8 cellular contexts compared by ENCODE assay signal in the genomic region with DNA sequence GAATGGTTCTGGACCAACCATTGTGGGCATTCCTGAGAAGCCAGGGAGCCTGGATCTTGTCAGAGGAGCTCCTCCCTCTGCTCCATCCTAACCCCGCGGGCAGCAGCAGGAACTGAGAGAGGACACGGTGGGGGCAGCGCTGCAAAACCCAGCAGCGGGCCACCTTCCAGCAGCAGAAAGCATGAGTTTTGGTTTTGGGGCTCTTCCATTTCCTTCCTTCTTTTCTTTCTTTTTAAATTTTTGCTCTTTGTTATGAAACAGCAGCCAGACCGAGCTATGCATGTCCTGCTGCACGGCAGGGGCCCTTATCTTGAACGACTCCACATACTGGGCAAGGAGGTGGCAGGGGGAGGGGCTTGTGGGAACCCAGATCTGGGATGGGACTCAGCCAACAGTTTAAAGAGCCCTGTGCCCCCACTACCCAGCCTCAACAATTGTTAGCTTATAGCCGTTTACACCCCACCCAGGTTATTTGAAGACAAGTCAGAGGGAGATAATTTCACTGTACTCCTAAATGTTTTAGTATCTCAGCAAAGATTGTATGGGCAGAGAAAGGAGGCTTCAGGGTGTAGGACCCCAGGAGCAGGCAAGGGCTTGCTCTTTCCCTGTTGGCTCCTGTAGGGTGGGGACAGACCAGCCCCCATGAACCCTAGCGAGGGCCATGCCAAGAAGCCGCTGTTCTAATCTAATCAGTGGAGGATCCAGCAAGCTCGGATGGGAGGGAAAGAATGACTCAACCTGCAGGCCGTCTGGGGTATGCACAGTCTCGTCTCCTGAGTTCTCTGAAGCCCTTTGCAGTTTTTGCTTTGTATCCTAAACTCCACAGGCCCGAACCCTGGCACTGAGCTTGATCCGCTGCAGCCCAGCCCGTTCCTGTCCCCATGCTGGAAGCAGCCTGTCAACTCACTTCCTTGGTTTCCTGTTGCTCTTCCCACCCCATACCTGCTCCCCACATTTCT.
DNase-seq lines count a peak whose midpoint lies in the region; ATAC-seq and TF ChIP-seq lines count a peak whose summit lies in the region.

No MANE protein-coding gene starts in this region.

- H3K36me3 Mint-ChIP-seq in activated T-cell treated with anti-CD3 and anti-CD28 coated beads, Interleukin-2, amount 50 U/mL, for 72 hours (ENCODE audit: insufficient read depth in 2 of 2) = peaks cover 6 to 13% of the 10 kb centered on the region in 2 donors

- H4K20me1 ChIP-seq in MM.1S (ENCODE audit: insufficient read depth, low read length) = peaks cover 7% of the 10 kb centered on the region; the same call in 1 of the 2 replicates

- WGBS in heart right ventricle, 2 donors = 5 to 7% methylated on average over 17 of the region's 17 CpGs

- no peaks in the 10 kb centered on the region for H3K27me3 Mint-ChIP-seq in activated T-cell treated with anti-CD3 and anti-CD28 coated beads, Interleukin-2, amount 50 U/mL, for 72 hours (ENCODE audit: low read depth)

- H3K4me1 ChIP-seq in MM.1S (ENCODE audit: low read length) = peaks cover 62% of the 10 kb centered on the region
- peaks cover 69 to 100% (median 97%) of the 10 kb centered on the region in 9 donors for H3K4me1 ChIP-seq in heart right ventricle

- no peaks in the 10 kb centered on the region for H3K9me2 ChIP-seq in MM.1S (replicated peaks; ENCODE audit: insufficient read depth, low read length)

- no peak overlapping the region for H2AFZ ChIP-seq in MM.1S (ENCODE audit: low read length)

- H3K4me3 ChIP-seq in MM.1S (ENCODE audit: low read length) (peak overlapping the region; percentile 23), heart right ventricle (peak overlapping the region in 7 of 10 donors; percentile 3 to 38 (median 26))

- H3K27me3 ChIP-seq in MM.1S (replicated peaks; ENCODE audit: insufficient read depth, low read length) (no peaks in the 10 kb centered on the region), heart right ventricle (no peaks in the 10 kb centered on the region)

- ATAC-seq in activated T-cell treated with anti-CD3 and anti-CD28 coated beads, Interleukin-2, amount 50 U/mL, for 72 hours (replicated peaks in 1 of 2) = peak; percentile 44 to 48
- ATAC-seq in heart right ventricle (peak; percentile 26 to 60 (median 54)), HG03342 (IDR thresholded peaks at IDR 0.05; ENCODE audit: unreplicated experiment) (no peak)

- H3K27ac Mint-ChIP-seq in activated T-cell treated with anti-CD3 and anti-CD28 coated beads, Interleukin-2, amount 50 U/mL, for 72 hours = peak overlapping the region; percentile 98

- H3K9me3 ChIP-seq in MM.1S (replicated peaks; ENCODE audit: insufficient read depth, low read length) = no peaks in the 10 kb centered on the region
- peaks cover 0 to 3% (median 0%) of the 10 kb centered on the region in 11 donors for H3K9me3 ChIP-seq in heart right ventricle

- TF ChIP-seq CTCF in MM.1S (IDR thresholded peaks at IDR 0.05; ENCODE audit: low read length) (no peak), heart right ventricle (IDR thresholded peaks at IDR 0.05) (no peak)

- peak; percentile 76 for DNase-seq in Daoy (ENCODE audit: low read depth)
- DNase-seq in MM.1S = peak; percentile 35
- peak; percentile 54 to 56 for DNase-seq in activated T-cell treated with anti-CD3 and anti-CD28 coated beads, Interleukin-2, amount 50 U/mL, for 72 hours
- peak; percentile 51 to 67 for DNase-seq in heart right ventricle
- peak; percentile 56 for DNase-seq in retina
- DNase-seq in NCI-H345 treated with DMSO at 0.1 percent for 48 hours (lab: John Stamatoyannopoulos, UW; ENCODE audit: unreplicated experiment) = no peak
- DNase-seq in NCI-H1105 treated with DMSO at 0.1 percent for 48 hours (lab: John Stamatoyannopoulos, UW) = no peak

- intact Hi-C loops in heart right ventricle (cut with DNase I) = loop anchor here in 1 of 10 donors (5.0 kb wide), 1 partner anchor 35 kb away; no protein-coding TSS in a partner anchor

- H3K4me2 ChIP-seq in MM.1S (ENCODE audit: low read depth, low read length) = peak overlapping the region; percentile 63

- peaks cover 46% of the 10 kb centered on the region for H3F3A ChIP-seq in MM.1S (ENCODE audit: insufficient read depth, low read length)

- H3K27ac ChIP-seq in MM.1S (ENCODE audit: low read length) = peak overlapping the region; percentile 94
- H3K27ac ChIP-seq in heart right ventricle = peak overlapping the region; percentile 46 to 92 (median 84)

- peaks cover 93% of the 10 kb centered on the region for H3K79me2 ChIP-seq in MM.1S (ENCODE audit: low read length)

- H3K36me3 ChIP-seq in MM.1S (replicated peaks; ENCODE audit: insufficient read depth, low read length) (no peaks in the 10 kb centered on the region), heart right ventricle (no peaks in the 10 kb centered on the region)

- H3K9ac ChIP-seq in MM.1S (ENCODE audit: low read length) = peak overlapping the region; percentile 84

- no peaks in the 10 kb centered on the region for H3K9me3 Mint-ChIP-seq in activated T-cell treated with anti-CD3 and anti-CD28 coated beads, Interleukin-2, amount 50 U/mL, for 72 hours

- peaks cover 96% of the 10 kb centered on the region for H3K4me1 Mint-ChIP-seq in activated T-cell treated with anti-CD3 and anti-CD28 coated beads, Interleukin-2, amount 50 U/mL, for 72 hours (ENCODE audit: low read depth)

- H3K4me3 Mint-ChIP-seq in activated T-cell treated with anti-CD3 and anti-CD28 coated beads, Interleukin-2, amount 50 U/mL, for 72 hours = peak overlapping the region; percentile 92 to 97

Comparison
In these comparisons a context has a peak if more than half of its experiments do, and no peak if none do; other contexts are left out.
1. DNase-seq: peak in Daoy (single experiment), MM.1S (single experiment), activated T-cell treated with anti-CD3 and anti-CD28 coated beads, Interleukin-2, amount 50 U/mL, for 72 hours (2 of 2), heart right ventricle (2 of 2) and retina (single experiment); none in NCI-H345 treated with DMSO at 0.1 percent for 48 hours (single experiment) and NCI-H1105 treated with DMSO at 0.1 percent for 48 hours (single experiment).